8 cellular contexts compared by ENCODE assay signal in genomic region chr7:107725138-107725740, GRCh38. TPM values are rescaled to one million over a fixed set of nuclear protein-coding genes. Genes with fewer than 3 reads are reported as not detected.
A peak's percentile ranks its signal among the peaks of the same experiment; 100 is the strongest.
DNase-seq lines count a peak whose midpoint lies in the region; ATAC-seq and TF ChIP-seq lines count a peak whose summit lies in the region.

No MANE protein-coding gene starts in this region.

- POLR2A ChIA-PET in HEK293T (lab: Yijun Ruan, JAX) (no interaction called here), OCI-LY7 (lab: Charles Lee) (interaction anchor here (1.0 kb wide), 1 partner anchor 18 kb away, joined by 4 read pairs; no protein-coding TSS in a partner anchor)

- H3K36me3 ChIP-seq in OCI-LY7 (ENCODE audit: insufficient read depth, low read length) = no peaks in the 10 kb centered on the region

- no peak overlapping the region for H3K4me2 ChIP-seq in OCI-LY7 (ENCODE audit: low read length)

- CTCF ChIA-PET in Calu3 (lab: Charles Lee) = interaction anchor here (1.6 kb wide), 1 partner anchor 262 kb away, joined by 5 read pairs; no protein-coding TSS in a partner anchor
- CTCF ChIA-PET in HEK293T (lab: Yijun Ruan, JAX) = no interaction called here
- CTCF ChIA-PET in OCI-LY7 (lab: Charles Lee; ENCODE audit: unreplicated experiment) = no interaction called here

- BruUV-seq in Calu3 (replicated peaks; lab: Mats Ljungman, UMichigan) (no TSS peak), OCI-LY7 (replicated peaks; lab: Mats Ljungman, UMichigan) (no TSS peak)

- no peaks in the 10 kb centered on the region for H4K20me1 ChIP-seq in OCI-LY7 (ENCODE audit: insufficient read depth, low read length)

- H3K27ac Mint-ChIP-seq in Calu3 (ENCODE audit: unreplicated experiment) = no peak overlapping the region

- H3K79me2 ChIP-seq in OCI-LY7 (ENCODE audit: insufficient read depth, low read depth, low read length) = no peaks in the 10 kb centered on the region

- H3K36me3 Mint-ChIP-seq in Calu3 (ENCODE audit: insufficient read depth, unreplicated experiment) = no peaks in the 10 kb centered on the region

- H3K4me3 ChIP-seq in OCI-LY7 (ENCODE audit: low read depth, low read length, poor library complexity, severe bottlenecking) = no peak overlapping the region

- DNase-seq in Calu3 (peak; percentile 44), HEK293T (ENCODE audit: extremely low spot score) (peak; percentile 25), OCI-LY7 (ENCODE audit: low spot score) (peak; percentile 72), hepatic stellate cell (ENCODE audit: low spot score) (peak; percentile 35), smooth muscle cell of the brain vasculature (ENCODE audit: low read depth, low spot score) (peak; percentile 36)
- DNase-seq in activated naive CD8-positive, alpha-beta T cell treated with anti-CD3 and anti-CD28 coated beads, Interleukin-2, amount 50 U/mL, for 16 hours (ENCODE audit: low read depth, low spot score) = peak; percentile 7

- no peaks in the 10 kb centered on the region for H3K4me1 Mint-ChIP-seq in Calu3 (ENCODE audit: low read depth, unreplicated experiment)

- H2AFZ ChIP-seq in OCI-LY7 (ENCODE audit: low read length) = no peak overlapping the region

- H3K9me3 ChIP-seq in OCI-LY7 (ENCODE audit: low read length) = no peaks in the 10 kb centered on the region

- intact Hi-C loops in Calu3 (cut with micrococcal nuclease; ENCODE audit: unreplicated experiment) (loop anchor here (1.0 to 10.0 kb wide), 3 partner anchors 140 to 522 kb away; partner anchors contain the start of gene BCAP29), OCI-LY7 (cut with micrococcal nuclease; ENCODE audit: unreplicated experiment) (loop anchor here (1.0 to 5.0 kb wide), 3 partner anchors 143 to 523 kb away; partner anchors contain the start of gene BCAP29)

- peaks cover 6% of the 10 kb centered on the region for H3K4me1 ChIP-seq in OCI-LY7 (ENCODE audit: insufficient read depth, low read length, poor library complexity, severe bottlenecking)

- no peak for ATAC-seq in HG03196 (IDR thresholded peaks at IDR 0.05; ENCODE audit: unreplicated experiment)
- ATAC-seq in HG03139 (IDR thresholded peaks at IDR 0.05; ENCODE audit: unreplicated experiment) = no peak

- H3K27ac ChIP-seq in OCI-LY7 (ENCODE audit: low read depth, low read length, poor library complexity, severe bottlenecking) = no peak overlapping the region

- H3K9me3 Mint-ChIP-seq in Calu3 (ENCODE audit: low read depth, unreplicated experiment) = no peaks in the 10 kb centered on the region

- no peak overlapping the region for H3K4me3 Mint-ChIP-seq in Calu3 (ENCODE audit: low read depth, unreplicated experiment)

- H3K9me2 ChIP-seq in OCI-LY7 (ENCODE audit: insufficient read depth, low read length) = no peaks in the 10 kb centered on the region

- peak; percentile 22 for TF ChIP-seq CTCF in Calu3 (IDR thresholded peaks at IDR 0.05; ENCODE audit: unreplicated experiment)
- peak; percentile 89 for TF ChIP-seq CTCF in OCI-LY7 (conservative IDR thresholded peaks at IDR 0.05; ENCODE audit: low read length)

- H3K27me3 Mint-ChIP-seq in Calu3 (ENCODE audit: unreplicated experiment) = peaks cover 33% of the 10 kb centered on the region

TF ChIP-seq in HEK293T, 16 proteins besides CTCF, POLR2A, EP300 and RAD21:
- TF ChIP-seq SP1 (IDR thresholded peaks at IDR 0.05) (no peak), PKNOX1 (IDR thresholded peaks at IDR 0.05) (peak; percentile 39; the same call in 1 of the 2 replicates)

RNA-seq across cellular contexts. Expression of gene CBLL1, which starts 18.7 kb away (rescaled TPM):
- total RNA-seq in Calu3 (2022) (23.9 and 25.3 TPM in 2 replicates), OCI-LY7 (2022) (41.4 and 57.2 TPM in 2 replicates)
- total RNA-seq in OCI-LY7 (2014; rRNA removed; shearing (Covaris generic)) = 22.9 and 25.7 TPM in 2 replicates

Comparison
In these comparisons a context has a peak if more than half of its experiments do, and no peak if none do; other contexts are left out.
1. DNase-seq: peak in every context shown above with its lines; median percentile 72 in OCI-LY7; 44 in Calu3; 36 in smooth muscle cell of the brain vasculature; 35 in hepatic stellate cell; 25 in HEK293T; 7 in activated naive CD8-positive, alpha-beta T cell treated with anti-CD3 and anti-CD28 coated beads, Interleukin-2, amount 50 U/mL, for 16 hours.